Comparison of ENCODE assay signal across 8 cellular contexts in the genomic region with DNA sequence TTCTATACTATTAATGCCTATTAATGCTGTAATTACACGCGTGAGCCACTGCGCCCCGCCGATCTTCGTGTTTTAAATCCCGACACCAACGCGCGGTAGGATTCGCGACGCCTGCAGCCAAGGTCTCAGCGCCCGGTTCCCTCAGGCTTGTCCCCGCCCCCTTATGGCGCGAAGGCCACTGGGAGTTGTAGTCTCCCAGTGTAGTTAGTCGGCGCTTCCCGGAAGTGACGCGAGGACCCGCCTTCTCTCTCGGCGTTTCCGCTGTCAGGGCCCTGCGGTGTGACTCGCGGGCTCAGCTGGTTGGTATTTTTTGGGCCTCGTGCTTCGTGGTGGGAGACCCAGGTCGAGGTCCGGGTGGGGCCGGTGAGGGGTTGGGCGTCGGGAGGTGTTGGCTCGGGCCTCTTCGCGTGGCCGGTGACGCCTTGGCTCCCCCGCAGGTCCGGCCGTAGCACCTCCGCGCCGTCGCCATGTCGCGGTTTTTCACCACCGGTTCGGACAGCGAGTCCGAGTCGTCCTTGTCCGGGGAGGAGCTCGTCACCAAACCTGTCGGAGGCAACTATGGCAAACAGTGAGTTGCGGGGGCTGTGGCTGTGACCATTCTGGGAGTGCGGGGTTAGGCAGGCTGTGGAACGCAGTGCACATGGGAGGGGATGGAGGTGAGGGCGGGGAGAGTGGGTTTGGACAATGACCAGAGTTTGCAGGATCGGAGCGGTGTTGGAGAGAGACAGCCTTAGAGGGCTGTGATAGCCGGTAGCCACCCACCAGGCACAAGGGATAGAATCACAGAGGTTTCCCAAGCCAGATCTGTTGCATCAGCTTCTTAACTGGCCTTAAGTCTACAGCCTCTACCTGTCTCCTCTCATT. TPM values are rescaled to one million over a fixed set of nuclear protein-coding genes. Genes with fewer than 3 reads are reported as not detected.
A peak's percentile ranks its signal among the peaks of the same experiment; 100 is the strongest.
DNase-seq lines count a peak whose midpoint lies in the region; ATAC-seq, FAIRE-seq and TF ChIP-seq lines count a peak whose summit lies in the region.
"Not testable (repeated sequence)": the region's sequence is repeated elsewhere in the genome, so short reads cannot be mapped to it uniquely, and the experiment has no call there.

A gene with protein sequence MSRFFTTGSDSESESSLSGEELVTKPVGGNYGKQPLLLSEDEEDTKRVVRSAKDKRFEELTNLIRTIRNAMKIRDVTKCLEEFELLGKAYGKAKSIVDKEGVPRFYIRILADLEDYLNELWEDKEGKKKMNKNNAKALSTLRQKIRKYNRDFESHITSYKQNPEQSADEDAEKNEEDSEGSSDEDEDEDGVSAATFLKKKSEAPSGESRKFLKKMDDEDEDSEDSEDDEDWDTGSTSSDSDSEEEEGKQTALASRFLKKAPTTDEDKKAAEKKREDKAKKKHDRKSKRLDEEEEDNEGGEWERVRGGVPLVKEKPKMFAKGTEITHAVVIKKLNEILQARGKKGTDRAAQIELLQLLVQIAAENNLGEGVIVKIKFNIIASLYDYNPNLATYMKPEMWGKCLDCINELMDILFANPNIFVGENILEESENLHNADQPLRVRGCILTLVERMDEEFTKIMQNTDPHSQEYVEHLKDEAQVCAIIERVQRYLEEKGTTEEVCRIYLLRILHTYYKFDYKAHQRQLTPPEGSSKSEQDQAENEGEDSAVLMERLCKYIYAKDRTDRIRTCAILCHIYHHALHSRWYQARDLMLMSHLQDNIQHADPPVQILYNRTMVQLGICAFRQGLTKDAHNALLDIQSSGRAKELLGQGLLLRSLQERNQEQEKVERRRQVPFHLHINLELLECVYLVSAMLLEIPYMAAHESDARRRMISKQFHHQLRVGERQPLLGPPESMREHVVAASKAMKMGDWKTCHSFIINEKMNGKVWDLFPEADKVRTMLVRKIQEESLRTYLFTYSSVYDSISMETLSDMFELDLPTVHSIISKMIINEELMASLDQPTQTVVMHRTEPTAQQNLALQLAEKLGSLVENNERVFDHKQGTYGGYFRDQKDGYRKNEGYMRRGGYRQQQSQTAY (plus strand): TSS at position 245 of the 864 bp plus-strand sequence. CDS start 223 bp downstream, at position 468.

- H3K27me3 Mint-ChIP-seq in nephron (ENCODE audit: low read depth) = not testable (repeated sequence)

- H3K36me3 Mint-ChIP-seq in nephron (ENCODE audit: low read depth) = not testable (repeated sequence)

- not testable (repeated sequence) for H3K27ac Mint-ChIP-seq in nephron

- not testable (repeated sequence) for H3K4me1 Mint-ChIP-seq in nephron

- H3K4me1 ChIP-seq in Peyer's patch, upper lobe of left lung: not testable (repeated sequence)

- H3K9me3 ChIP-seq in Peyer's patch, upper lobe of left lung: not testable (repeated sequence)

- H3K9me3 Mint-ChIP-seq in nephron = not testable (repeated sequence)

- not testable (repeated sequence) for TF ChIP-seq CTCF in Peyer's patch (IDR thresholded peaks at IDR 0.05); astrocyte of the spinal cord (IDR thresholded peaks at IDR 0.05; ENCODE audit: low read depth, low read length); nephron (IDR thresholded peaks at IDR 0.05; ENCODE audit: unreplicated experiment in 3 of 3); upper lobe of left lung (IDR thresholded peaks at IDR 0.05)

- intact Hi-C loops in Right ventricle myocardium superior (cut with DNase I) = not testable (repeated sequence)

- ATAC-seq in GM21528 (IDR thresholded peaks at IDR 0.05; ENCODE audit: low FRiP score, unreplicated experiment) (peak; percentile 95), HG03097 (IDR thresholded peaks at IDR 0.05; ENCODE audit: low FRiP score, unreplicated experiment) (peak; percentile 94), Right ventricle myocardium superior (ENCODE audit: poor library complexity) (peak; percentile 100), upper lobe of left lung (ENCODE audit: low FRiP score in 2 of 2) (peak; percentile 99 to 100)

- TF ChIP-seq POLR2A in GM12892 (IDR thresholded peaks at IDR 0.05; ENCODE audit: low read depth, low read length); Peyer's patch (IDR thresholded peaks at IDR 0.05); upper lobe of left lung (IDR thresholded peaks at IDR 0.05): not testable (repeated sequence)

- TF ChIP-seq EP300 in upper lobe of left lung (IDR thresholded peaks at IDR 0.05) = not testable (repeated sequence)

- not testable (repeated sequence) for H3K36me3 ChIP-seq in Peyer's patch, upper lobe of left lung

- peak within 1 kb of the TSS in 1 of 4 donors; percentile 39 for H3K4me3 ChIP-seq in Peyer's patch
- H3K4me3 ChIP-seq in astrocyte of the spinal cord (ENCODE audit: low read depth, low read length) = peak within 1 kb of the TSS; percentile 41
- peak within 1 kb of the TSS in 1 of 4 donors; percentile 39 for H3K4me3 ChIP-seq in upper lobe of left lung

- FAIRE-seq in GM12892 (lab: Jason Lieb, UNC) = peak; percentile 96

- whole genome bisulfite sequencing in upper lobe of left lung, 2 donors = no CpG with 5 or more reads among the region's 66 CpGs

- H3K4me3 Mint-ChIP-seq in nephron = peak within 1 kb of the TSS; percentile 66 to 73 (median 67)

- not testable (repeated sequence) for H3K27me3 ChIP-seq in Peyer's patch, upper lobe of left lung

- not testable (repeated sequence) for DNase-seq in GM12892 (ENCODE audit: insufficient read length); Peyer's patch; astrocyte of the spinal cord (ENCODE audit: low read depth, low spot score); Right ventricle myocardium superior; upper lobe of left lung

- in situ Hi-C loops in astrocyte of the spinal cord (cut with HindIII; ENCODE audit: low sequenced_read_pairs) = not testable (repeated sequence)

- not testable (repeated sequence) for H3K27ac ChIP-seq in Peyer's patch, upper lobe of left lung

RNA-seq across cellular contexts. Expression of the gene that starts here (rescaled TPM):
- polyA plus RNA-seq in GM12892 (2012; ENCODE audit: missing spikeins) = 261 TPM
- total RNA-seq in Peyer's patch = 100 to 1,000 TPM; 157 to 700 (median 233) TPM
- 378 TPM for total RNA-seq in Right ventricle myocardium superior
- 100 to 1,000 TPM; 218 to 799 (median 446) TPM for total RNA-seq in upper lobe of left lung
